Comparison of ENCODE assay signal across 25 cellular contexts in genomic region chr7:123548406-123548805, GRCh38. TPM values are rescaled to one million over a fixed set of nuclear protein-coding genes. Genes with fewer than 3 reads are reported as not detected.
DNase-seq lines count a peak whose midpoint lies in the region; ATAC-seq, FAIRE-seq and TF ChIP-seq lines count a peak whose summit lies in the region.
"Had no signal": no experiment of that assay in that cellular context is flagged by ENCODE, and none has a peak within 500 bp of the region (broad histone marks: within the 10 kb centered on the region; RNA-seq: fewer than 3 reads in every experiment).

No MANE protein-coding gene starts in this region.

- FAIRE-seq in astrocyte (lab: Jason Lieb, UNC): no peak
- FAIRE-seq: D721Med, GM12892 had no signal

- POLR2A ChIA-PET in SK-N-SH (lab: Yijun Ruan, JAX): no interaction called here

- H2AFZ ChIP-seq in SK-N-SH (ENCODE audit: low read depth): no peak overlapping the region
- H2AFZ ChIP-seq in astrocyte (ENCODE audit: low read depth, low read length): no peak overlapping the region

- peaks cover 8% of the 10 kb centered on the region for H3F3A ChIP-seq in SK-N-SH (replicated peaks; ENCODE audit: insufficient read depth)

- no peaks in the 10 kb centered on the region for H3K27me3 ChIP-seq in SK-N-SH (ENCODE audit: insufficient read depth)
- no peaks in the 10 kb centered on the region for H3K27me3 ChIP-seq in astrocyte (ENCODE audit: insufficient read depth, low read length)
- H3K27me3 ChIP-seq: BE2C had no signal

- TF ChIP-seq RAD21 in SK-N-SH (IDR thresholded peaks at IDR 0.05; ENCODE audit: low read length): no peak

- H3K4me1 ChIP-seq in SK-N-SH (ENCODE audit: control insufficient read depth in 1 of 2, insufficient read depth in 2 of 2, low read depth in 1 of 2, low read length in 1 of 2) (no peaks in the 10 kb centered on the region; a peak in 2 of 4 replicates), astrocyte (ENCODE audit: insufficient read depth, low read length) (no peaks in the 10 kb centered on the region)
- H3K4me1 ChIP-seq: BE2C had no signal

- no peaks in the 10 kb centered on the region for H3K27me3 Mint-ChIP-seq in HFFc6 (ENCODE audit: insufficient read depth)
- H3K27me3 Mint-ChIP-seq in astrocyte (ENCODE audit: low read depth, unreplicated experiment): no peaks in the 10 kb centered on the region
- H3K27me3 Mint-ChIP-seq: CD8-positive, alpha-beta memory T cell had no signal

- H3K27ac ChIP-seq in SK-N-SH (ENCODE audit: low read depth in 2 of 2, low read length in 1 of 2) (peak overlapping the region in 1 of 2 experiments; percentile 36; a peak in 2 of 4 replicates), astrocyte (ENCODE audit: low read depth, low read length) (no peak overlapping the region)
- H3K27ac ChIP-seq: 22Rv1 had no signal

- no peak for TF ChIP-seq CTCF in SK-N-SH (IDR thresholded peaks at IDR 0.05)
- no peak for TF ChIP-seq CTCF in HFFc6 (IDR thresholded peaks at IDR 0.05)
- TF ChIP-seq CTCF in astrocyte (IDR thresholded peaks at IDR 0.05; ENCODE audit: insufficient read depth, low read depth, low read length): no peak
- no peak for TF ChIP-seq CTCF in fibroblast of pulmonary artery (IDR thresholded peaks at IDR 0.05; ENCODE audit: low read length, missing control alignments)

- H3K4me3 Mint-ChIP-seq in HFFc6: no peak overlapping the region
- no peak overlapping the region for H3K4me3 Mint-ChIP-seq in astrocyte (ENCODE audit: unreplicated experiment)
- H3K4me3 Mint-ChIP-seq: CD8-positive, alpha-beta memory T cell had no signal

- H3K27ac Mint-ChIP-seq in HFFc6: peak overlapping the region; percentile 69
- no peak overlapping the region for H3K27ac Mint-ChIP-seq in astrocyte (ENCODE audit: unreplicated experiment)

- H3K36me3 Mint-ChIP-seq in HFFc6 (ENCODE audit: low read depth): peaks cover 24% of the 10 kb centered on the region
- peaks cover 3% of the 10 kb centered on the region for H3K36me3 Mint-ChIP-seq in astrocyte (ENCODE audit: low read depth, unreplicated experiment)

- H3K9me3 ChIP-seq in SK-N-SH (no peaks in the 10 kb centered on the region), astrocyte (ENCODE audit: insufficient read depth, low read depth, low read length) (no peaks in the 10 kb centered on the region)
- H3K9me3 ChIP-seq: BE2C had no signal

- 72% methylated on average over 1 of the region's 1 CpG for WGBS in SK-N-SH (ENCODE audit: low lambda C conversion rate)

- CTCF ChIA-PET in SK-N-SH (lab: Yijun Ruan, JAX): interaction anchor here (3.0 to 3.1 kb wide), 2 partner anchors 11 to 53 kb away, joined by 10 to 18 read pairs; no protein-coding TSS in a partner anchor

- no peak overlapping the region for H3K4me2 ChIP-seq in SK-N-SH
- H3K4me2 ChIP-seq in astrocyte (ENCODE audit: low read length): no peak overlapping the region

- no peak for DNase-seq in SK-N-SH
- DNase-seq in HFFc6: peak; percentile 22
- peak; percentile 29 for DNase-seq in astrocyte (ENCODE audit: low read depth)
- peak; percentile 38 for DNase-seq in fibroblast of pulmonary artery (ENCODE audit: low read depth)
- DNase-seq in DMS53 (lab: John Stamatoyannopoulos, UW): no peak
- DNase-seq in NCI-H1930 (lab: John Stamatoyannopoulos, UW): no peak
- DNase-seq: BE2C; CD8-positive, alpha-beta memory T cell; DMS79 treated with DMSO at 0.1 percent for 48 hours; GDM1; H7; MV-4-11; NCI-H1417 treated with DMSO at 0.1 percent for 48 hours; NCI-H2029 treated with DMSO at 0.1 percent for 48 hours; NCI-H2171 treated with DMSO at 0.1 percent for 48 hours; NCI-H774; RPMI8226 had no signal

- H3K36me3 ChIP-seq in SK-N-SH (replicated peaks in 1 of 2; ENCODE audit: control insufficient read depth in 1 of 2, insufficient read depth in 2 of 2, low read length in 1 of 2) (peaks cover 44 to 63% of the 10 kb centered on the region in 2 experiments), astrocyte (ENCODE audit: insufficient read depth, low read length) (peaks cover 12% of the 10 kb centered on the region)

- H3K4me3 ChIP-seq in SK-N-SH (ENCODE audit: low read depth in 2 of 2, low read length in 1 of 2): no peak overlapping the region
- H3K4me3 ChIP-seq in astrocyte (ENCODE audit: insufficient read depth, low read depth, low read length): no peak overlapping the region
- no peak overlapping the region for H3K4me3 ChIP-seq in fibroblast of pulmonary artery (replicated peaks; ENCODE audit: low read depth, low read length)

- H4K20me1 ChIP-seq in SK-N-SH (ENCODE audit: insufficient read depth) (no peaks in the 10 kb centered on the region), astrocyte (ENCODE audit: insufficient read depth, low read length) (no peaks in the 10 kb centered on the region)

- no peaks in the 10 kb centered on the region for H3K9me3 Mint-ChIP-seq in HFFc6
- peaks cover 2% of the 10 kb centered on the region for H3K9me3 Mint-ChIP-seq in astrocyte (ENCODE audit: unreplicated experiment)
- H3K9me3 Mint-ChIP-seq: CD8-positive, alpha-beta memory T cell had no signal

- H3K4me1 Mint-ChIP-seq in HFFc6 (ENCODE audit: low read depth) (peaks cover 15% of the 10 kb centered on the region), astrocyte (ENCODE audit: low read depth, unreplicated experiment) (no peaks in the 10 kb centered on the region)

- H3K9ac ChIP-seq in SK-N-SH (no peak overlapping the region), astrocyte (ENCODE audit: low read length) (no peak overlapping the region)

- H3K9me2 ChIP-seq in SK-N-SH: no peaks in the 10 kb centered on the region

- peak; percentile 67 for ATAC-seq in SK-N-SH treated with all-trans-retinoic acid at 6 μM for 48 hours
- ATAC-seq in GM19455 (IDR thresholded peaks at IDR 0.05; ENCODE audit: unreplicated experiment): no peak

- TF ChIP-seq EP300 in SK-N-SH (IDR thresholded peaks at IDR 0.05; ENCODE audit: borderline replicate concordance in 1 of 2, low read depth in 1 of 2, low read length in 1 of 2): no peak

- peaks cover 33% of the 10 kb centered on the region; the same call in 1 of the 2 replicates for H3K79me2 ChIP-seq in SK-N-SH (ENCODE audit: insufficient read depth)
- peaks cover 21% of the 10 kb centered on the region for H3K79me2 ChIP-seq in astrocyte (ENCODE audit: insufficient read depth, low read length)

TF ChIP-seq in SK-N-SH treated with all-trans-retinoic acid at 6 μM for 48 hours, 23 proteins besides CTCF, POLR2A, EP300 and RAD21 (continues in another document):
- TF ChIP-seq PATZ1 (CRISPR knock-in tag; IDR thresholded peaks at IDR 0.05; ENCODE audit: borderline replicate concordance): no peak
- no peak for TF ChIP-seq TCF4 (CRISPR knock-in tag; IDR thresholded peaks at IDR 0.05; ENCODE audit: borderline replicate concordance)
- no peak for TF ChIP-seq ZNF565 (CRISPR knock-in tag; conservative IDR thresholded peaks at IDR 0.05; ENCODE audit: low read depth)
- TF ChIP-seq ARNTL (CRISPR knock-in tag; IDR thresholded peaks at IDR 0.05; ENCODE audit: borderline replicate concordance, low read depth): no peak

TF ChIP-seq in SK-N-SH, 30 proteins besides CTCF, POLR2A, EP300 and RAD21 (continues in another document):
- TF ChIP-seq GABPA (IDR thresholded peaks at IDR 0.05; ENCODE audit: low read depth) (no peak), POLR2AphosphoS5 (IDR thresholded peaks at IDR 0.05; ENCODE audit: low read depth, low read length) (no peak)
- TF ChIP-seq, protein P1, sequence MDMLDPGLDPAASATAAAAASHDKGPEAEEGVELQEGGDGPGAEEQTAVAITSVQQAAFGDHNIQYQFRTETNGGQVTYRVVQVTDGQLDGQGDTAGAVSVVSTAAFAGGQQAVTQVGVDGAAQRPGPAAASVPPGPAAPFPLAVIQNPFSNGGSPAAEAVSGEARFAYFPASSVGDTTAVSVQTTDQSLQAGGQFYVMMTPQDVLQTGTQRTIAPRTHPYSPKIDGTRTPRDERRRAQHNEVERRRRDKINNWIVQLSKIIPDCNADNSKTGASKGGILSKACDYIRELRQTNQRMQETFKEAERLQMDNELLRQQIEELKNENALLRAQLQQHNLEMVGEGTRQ (IDR thresholded peaks at IDR 0.05; ENCODE audit: borderline replicate concordance, low read depth, low read length): no peak

RNA-seq across cellular contexts. Expression of gene NDUFA5, which starts 9.2 kb away (rescaled TPM):
- polyA plus RNA-seq in SK-N-SH (2012; rRNA removed): 10.9 and 14.6 TPM in 2 replicates
- 20.3 and 38.9 TPM in 2 replicates for polyA plus RNA-seq in SK-N-SH (2012; cell fraction: cytosol; rRNA removed)
- 2.5 and 7.4 TPM in 2 replicates for polyA plus RNA-seq in SK-N-SH (2012; cell fraction: nucleus; rRNA removed)
- 10 to 100 TPM; 46.1 to 52.7 (median 49.7) TPM for total RNA-seq in HFFc6 (2021; fragmentation: NEBNext Ultra II Directional; extraction: Animal tissue kit (Norgen Biotek cat#: 25700))
- 48.9 and 50.4 TPM in 2 replicates for total RNA-seq in astrocyte

RNA-seq across cellular contexts. Expression of gene IQUB, which starts 14.0 kb away (rescaled TPM):
- 0.10 and 0.11 TPM in 2 replicates for polyA plus RNA-seq in SK-N-SH (2012; rRNA removed)
- 0.13 and 0.15 TPM in 2 replicates for polyA plus RNA-seq in SK-N-SH (2012; cell fraction: cytosol; rRNA removed)
- 0.09 and 0.26 TPM in 2 replicates for polyA plus RNA-seq in SK-N-SH (2012; cell fraction: nucleus; rRNA removed)
- total RNA-seq in HFFc6 (2021; fragmentation: NEBNext Ultra II Directional; extraction: Animal tissue kit (Norgen Biotek cat#: 25700)): under 1 TPM in 3 of 6 experiments, not detected in 3; 0.05 to 0.19 (median 0.12) TPM
- total RNA-seq in astrocyte: 0.50 and 0.59 TPM in 2 replicates
- total RNA-seq: CD8-positive, alpha-beta memory T cell; HT1080 had no signal

RNA-seq across cellular contexts. Expression of gene ASB15, which starts 53.2 kb away (rescaled TPM):
- polyA plus RNA-seq in SK-N-SH (2012; rRNA removed): not detected in 2 replicates
- not detected in 2 replicates for polyA plus RNA-seq in SK-N-SH (2012; cell fraction: cytosol; rRNA removed)
- polyA plus RNA-seq in SK-N-SH (2012; cell fraction: nucleus; rRNA removed): not detected in 2 replicates
- not detected for total RNA-seq in HFFc6 (2021; fragmentation: NEBNext Ultra II Directional; extraction: Animal tissue kit (Norgen Biotek cat#: 25700))
- total RNA-seq in astrocyte: not detected in 2 replicates
- total RNA-seq: CD8-positive, alpha-beta memory T cell; H7; HT1080; NCI-H460 had no signal
- polyA plus RNA-seq: AG04450 had no signal

Comparison
In these comparisons a context has a peak if more than half of its experiments do, and no peak if none do; other contexts are left out.
1. DNase-seq: peak in HFFc6 (single experiment), astrocyte (single experiment) and fibroblast of pulmonary artery (single experiment); none in SK-N-SH (single experiment), DMS53 (single experiment) and NCI-H1930 (0 of 2).